In genomic region chr11:61092280-61092766, GRCh38 we compare ENCODE assay signal across 8 cellular contexts. TPM values are rescaled to one million over a fixed set of nuclear protein-coding genes. Genes with fewer than 3 reads are reported as not detected.
DNase-seq lines count a peak whose midpoint lies in the region; ATAC-seq and TF ChIP-seq lines count a peak whose summit lies in the region.

No MANE protein-coding gene starts in this region.

- intact Hi-C loops in colonic mucosa (cut with DNase I): no loop called here
- intact Hi-C loops in Calu3 (cut with micrococcal nuclease; ENCODE audit: unreplicated experiment): no loop called here

- H3K4me1 Mint-ChIP-seq in T-helper 1 cell treated with Interleukin-12 subunit alpha and Interleukin-12 subunit beta and Interleukin-4 antibody, amounts not matched to agents 30 μg/mL and 1 μg/mL, for 36 hours (ENCODE audit: low read depth): peaks cover 60% of the 10 kb centered on the region
- H3K4me1 Mint-ChIP-seq in Calu3 (ENCODE audit: low read depth, unreplicated experiment): peaks cover 8% of the 10 kb centered on the region

- peak overlapping the region; percentile 97 for H3K27ac Mint-ChIP-seq in T-helper 1 cell treated with Interleukin-12 subunit alpha and Interleukin-12 subunit beta and Interleukin-4 antibody, amounts not matched to agents 30 μg/mL and 1 μg/mL, for 36 hours
- no peak overlapping the region for H3K27ac Mint-ChIP-seq in Calu3 (ENCODE audit: unreplicated experiment)

- CTCF ChIA-PET in Calu3 (lab: Charles Lee): no interaction called here

- H3K36me3 ChIP-seq in effector memory CD4-positive, alpha-beta T cell (ENCODE audit: control insufficient read depth, insufficient read depth, low read length): no peaks in the 10 kb centered on the region
- H3K36me3 ChIP-seq in colonic mucosa: no peaks in the 10 kb centered on the region

- H3K4me3 Mint-ChIP-seq in T-helper 1 cell treated with Interleukin-12 subunit alpha and Interleukin-12 subunit beta and Interleukin-4 antibody, amounts not matched to agents 30 μg/mL and 1 μg/mL, for 36 hours: peak overlapping the region; percentile 89
- no peak overlapping the region for H3K4me3 Mint-ChIP-seq in Calu3 (ENCODE audit: low read depth, unreplicated experiment)

- peak overlapping the region; percentile 66 for H3K27ac ChIP-seq in effector memory CD4-positive, alpha-beta T cell (ENCODE audit: insufficient read depth, low read length, poor library complexity, severe bottlenecking)
- no peak overlapping the region for H3K27ac ChIP-seq in colonic mucosa

- DNase-seq in stimulated activated CD4-positive, alpha-beta T cell treated with anti-CD3 and anti-CD28 coated beads, Interleukin-12 subunit alpha, Interleukin-12 subunit beta, amount 100 ng/mL, for 4 hours: peak; percentile 54
- DNase-seq in stimulated activated CD4-positive, alpha-beta T cell treated with anti-CD3 and anti-CD28 coated beads, Interleukin-2, amount 100 ng/mL, for 48 hours: no peak
- peak; percentile 42 to 55 (median 49) for DNase-seq in effector memory CD4-positive, alpha-beta T cell
- DNase-seq in colonic mucosa: no peak
- DNase-seq in Calu3: no peak

- H3K27me3 ChIP-seq in effector memory CD4-positive, alpha-beta T cell (replicated peaks; ENCODE audit: control insufficient read depth, insufficient read depth, low read length, poor library complexity, severe bottlenecking): no peaks in the 10 kb centered on the region
- H3K27me3 ChIP-seq in colonic mucosa: no peaks in the 10 kb centered on the region

- peaks cover 31% of the 10 kb centered on the region for H3K4me1 ChIP-seq in effector memory CD4-positive, alpha-beta T cell (ENCODE audit: control insufficient read depth, insufficient read depth, low read length, poor library complexity, severe bottlenecking)
- no peaks in the 10 kb centered on the region for H3K4me1 ChIP-seq in colonic mucosa

- TF ChIP-seq CTCF in colonic mucosa (IDR thresholded peaks at IDR 0.05) (no peak), Calu3 (IDR thresholded peaks at IDR 0.05; ENCODE audit: unreplicated experiment) (no peak)

- no peaks in the 10 kb centered on the region for H3K9me3 ChIP-seq in effector memory CD4-positive, alpha-beta T cell (ENCODE audit: control insufficient read depth, low read length)
- no peaks in the 10 kb centered on the region for H3K9me3 ChIP-seq in colonic mucosa

- H3K36me3 Mint-ChIP-seq in T-helper 1 cell treated with Interleukin-12 subunit alpha and Interleukin-12 subunit beta and Interleukin-4 antibody, amounts not matched to agents 30 μg/mL and 1 μg/mL, for 36 hours (ENCODE audit: low read depth): peaks cover 11% of the 10 kb centered on the region
- H3K36me3 Mint-ChIP-seq in Calu3 (ENCODE audit: insufficient read depth, unreplicated experiment): no peaks in the 10 kb centered on the region

- no peak overlapping the region for H3K9ac ChIP-seq in colonic mucosa (ENCODE audit: low read depth in 2 of 2, low read length in 2 of 2)

- no peaks in the 10 kb centered on the region for H3K9me3 Mint-ChIP-seq in T-helper 1 cell treated with Interleukin-12 subunit alpha and Interleukin-12 subunit beta and Interleukin-4 antibody, amounts not matched to agents 30 μg/mL and 1 μg/mL, for 36 hours
- no peaks in the 10 kb centered on the region for H3K9me3 Mint-ChIP-seq in Calu3 (ENCODE audit: low read depth, unreplicated experiment)

- no peaks in the 10 kb centered on the region for H3K27me3 Mint-ChIP-seq in T-helper 1 cell treated with Interleukin-12 subunit alpha and Interleukin-12 subunit beta and Interleukin-4 antibody, amounts not matched to agents 30 μg/mL and 1 μg/mL, for 36 hours (ENCODE audit: low read depth)
- peaks cover 38% of the 10 kb centered on the region for H3K27me3 Mint-ChIP-seq in Calu3 (ENCODE audit: unreplicated experiment)

- peak overlapping the region; percentile 13 for H3K4me3 ChIP-seq in effector memory CD4-positive, alpha-beta T cell (ENCODE audit: insufficient read depth, low read depth, low read length, poor library complexity, severe bottlenecking)
- H3K4me3 ChIP-seq in colonic mucosa: no peak overlapping the region

- no TSS peak for BruUV-seq in Calu3 (replicated peaks; lab: Mats Ljungman, UMichigan)

- ATAC-seq in HG03097 (IDR thresholded peaks at IDR 0.05; ENCODE audit: low FRiP score, unreplicated experiment): no peak
- ATAC-seq in GM19023 (IDR thresholded peaks at IDR 0.05; ENCODE audit: unreplicated experiment): no peak

RNA-seq across cellular contexts. Expression of gene CD5, which starts 10.0 kb away (rescaled TPM):
- total RNA-seq in colonic mucosa: 1 to 10 TPM; 2.1 to 2.4 TPM
- not detected in 2 replicates for total RNA-seq in Calu3 (2022)

Comparison
In these comparisons a context has a peak if more than half of its experiments do, and no peak if none do; other contexts are left out.
1. DNase-seq: peak in stimulated activated CD4-positive, alpha-beta T cell treated with anti-CD3 and anti-CD28 coated beads, Interleukin-12 subunit alpha, Interleukin-12 subunit beta, amount 100 ng/mL, for 4 hours (single experiment) and effector memory CD4-positive, alpha-beta T cell (3 of 3); none in stimulated activated CD4-positive, alpha-beta T cell treated with anti-CD3 and anti-CD28 coated beads, Interleukin-2, amount 100 ng/mL, for 48 hours (0 of 2), colonic mucosa (single experiment) and Calu3 (single experiment).